31 cellular contexts compared by ENCODE assay signal in the genomic region with DNA sequence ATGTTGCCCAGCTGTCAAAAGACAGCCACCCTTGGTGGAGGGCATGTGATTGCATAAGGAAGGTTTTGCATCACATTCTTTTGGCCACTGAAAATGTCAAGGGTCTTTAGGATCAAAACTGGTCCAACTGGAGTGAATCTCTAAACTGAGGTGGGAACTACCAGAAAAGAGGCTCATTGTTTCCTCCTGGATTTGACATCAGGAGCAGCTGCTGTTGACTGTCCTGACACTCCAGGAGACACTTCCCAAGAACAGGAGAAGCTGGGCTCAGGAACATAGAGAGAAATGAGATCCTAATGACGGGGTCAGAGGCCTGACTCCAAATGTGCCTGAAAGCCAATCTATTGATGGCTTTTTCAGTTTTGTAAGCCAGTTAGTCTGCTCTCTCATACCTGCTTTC.
"Had no signal": no experiment of that assay in that cellular context is flagged by ENCODE, and none has a peak within 500 bp of the region (broad histone marks: within the 10 kb centered on the region; RNA-seq: fewer than 3 reads in every experiment).

No MANE protein-coding gene starts in this region.

- DNase-seq: activated CD4-positive, alpha-beta memory T cell treated with anti-CD3 and anti-CD28 coated beads, Interleukin-2, amount 10 ng/mL, durations not matched to agents 7 days and 5 days; activated CD4-positive, alpha-beta T cell treated with anti-CD3 and anti-CD28 coated beads for 1 hour; activated CD4-positive, alpha-beta T cell treated with anti-CD3 and anti-CD28 coated beads for 36 hours; activated CD4-positive, alpha-beta T cell treated with anti-CD3 and anti-CD28 coated beads for 48 hours; activated CD4-positive, alpha-beta T cell treated with anti-CD3 and anti-CD28 coated beads, Interleukin-2, amount 10 ng/mL, durations not matched to agents 7 days and 5 days; activated CD4-positive, alpha-beta T cell treated with anti-CD3 and anti-CD28 coated beads, Interleukin-2, amount 50 U/mL, for 48 hours; activated CD4-positive, CD25-positive, alpha-beta regulatory T cell; activated CD8-positive, alpha-beta memory T cell treated with anti-CD3 and anti-CD28 coated beads for 24 hours; activated CD8-positive, alpha-beta memory T cell treated with anti-CD3 and anti-CD28 coated beads, Interleukin-2, amount 10 ng/mL, durations not matched to agents 7 days and 5 days; activated CD8-positive, alpha-beta memory T cell treated with anti-CD3 and anti-CD28 coated beads, Interleukin-2, amount 50 U/mL, for 48 hours; activated CD8-positive, alpha-beta T cell treated with anti-CD3 and anti-CD28 coated beads, Interleukin-2, amount 10 ng/mL, durations not matched to agents 7 days and 5 days; activated effector memory CD4-positive, alpha-beta T cell treated with Interleukin-2 at 50 U/mL for 16 hours; activated gamma-delta T cell; activated naive CD4-positive, alpha-beta T cell treated with anti-CD3 and anti-CD28 coated beads, Interleukin-2, amount 10 ng/mL, durations not matched to agents 7 days and 5 days; activated naive CD4-positive, alpha-beta T cell treated with Interleukin-2 at 50 U/mL for 16 hours; activated naive CD8-positive, alpha-beta T cell treated with anti-CD3 and anti-CD28 coated beads, Interleukin-2, amount 10 ng/mL, durations not matched to agents 7 days and 5 days; activated naive CD8-positive, alpha-beta T cell treated with anti-CD3 and anti-CD28 coated beads, Interleukin-2, amount 50 U/mL, for 24 hours; activated T-cell treated with anti-CD3 and anti-CD28 coated beads, Interleukin-2, amount 50 U/mL, for 24 hours; activated T-cell treated with anti-CD3 and anti-CD28 coated beads, Interleukin-2, amount 50 U/mL, for 48 hours; amygdala; anterior cingulate cortex; caudate nucleus; cerebellar nuclear complex; T-helper 2 cell; T-helper 9 cell; WERI-Rb-1 had no signal

- H3K27me3 ChIP-seq: ascending aorta, cardiac muscle cell had no signal

- FAIRE-seq: bronchial epithelial cell had no signal

- H3K4me3 ChIP-seq: ascending aorta, cardiac muscle cell had no signal

- H3K9me3 ChIP-seq: ascending aorta had no signal

- H3K36me3 ChIP-seq: ascending aorta, cardiac muscle cell, WERI-Rb-1 had no signal

- H3K4me1 ChIP-seq: ascending aorta had no signal

- H3K27ac ChIP-seq: ascending aorta, cardiac muscle cell, WERI-Rb-1 had no signal

- ATAC-seq: activated CD4-positive, alpha-beta T cell treated with anti-CD3 and anti-CD28 coated beads for 36 hours; activated CD4-positive, CD25-positive, alpha-beta regulatory T cell treated with anti-CD3 and anti-CD28 coated beads, Interleukin-2, amount 50 U/mL, for 24 hours; activated CD8-positive, alpha-beta memory T cell treated with anti-CD3 and anti-CD28 coated beads, Interleukin-2, amount 10 ng/mL, durations not matched to agents 7 days and 5 days; activated CD8-positive, alpha-beta T cell treated with anti-CD3 and anti-CD28 coated beads, Interleukin-2, amount 10 ng/mL, durations not matched to agents 7 days and 5 days; activated naive CD8-positive, alpha-beta T cell treated with anti-CD3 and anti-CD28 coated beads, Interleukin-2, amount 50 U/mL, for 24 hours; WTC11 had no signal
